2 cellular contexts compared by ENCODE assay signal in the genomic region with DNA sequence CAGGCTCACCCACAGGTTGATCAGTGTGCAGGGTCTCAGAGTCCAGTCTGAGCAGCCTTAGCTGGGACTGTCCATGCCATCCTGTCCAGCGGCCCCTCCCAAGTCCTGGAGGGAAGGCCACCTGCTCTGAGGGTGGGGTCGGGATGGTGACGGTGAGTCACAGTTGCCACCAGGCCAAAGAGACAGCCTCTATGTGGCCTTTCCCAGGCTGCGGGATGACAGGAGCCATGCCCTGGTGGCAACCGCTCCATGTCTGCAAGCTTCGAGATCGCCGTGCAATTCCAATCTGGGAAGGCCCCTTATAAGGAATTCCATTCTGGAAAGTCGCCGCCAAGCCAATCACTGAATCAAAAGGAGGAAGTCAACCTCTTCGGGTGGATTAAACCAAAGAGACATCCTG.
TF ChIP-seq lines count a peak whose summit lies in the region.

No MANE protein-coding gene starts in this region.

TF ChIP-seq in A549, 52 proteins besides CTCF, POLR2A, EP300 and RAD21:
- no peak for TF ChIP-seq KDM5A (IDR thresholded peaks at IDR 0.05)
- TF ChIP-seq JUN (IDR thresholded peaks at IDR 0.05): no peak
- TF ChIP-seq ZFP36 (IDR thresholded peaks at IDR 0.05; ENCODE audit: borderline replicate concordance, partially characterized antibody): no peak
- TF ChIP-seq HOXA7 (CRISPR knock-in tag; IDR thresholded peaks at IDR 0.05): no peak
- TF ChIP-seq MAFK (IDR thresholded peaks at IDR 0.05; ENCODE audit: partially characterized antibody): no peak
TF ChIP-seq in A549: peak in this region for 0.

TF ChIP-seq in H1, 55 proteins besides CTCF, POLR2A, EP300 and RAD21:
- TF ChIP-seq SIX5 (IDR thresholded peaks at IDR 0.05; ENCODE audit: low read depth, low read length) (no peak), TAF1 (IDR thresholded peaks at IDR 0.05; ENCODE audit: low read depth, low read length) (no peak), SP2 (IDR thresholded peaks at IDR 0.05; ENCODE audit: low read length) (no peak), CBX8 (IDR thresholded peaks at IDR 0.05; ENCODE audit: borderline replicate concordance, low read depth, low read length) (no peak), SUZ12 (IDR thresholded peaks at IDR 0.05; ENCODE audit: low read length) (no peak), SIN3A (conservative IDR thresholded peaks at IDR 0.05 in 1 of 2, IDR thresholded peaks at IDR 0.05 in 1 of 2; ENCODE audit: low read depth in 1 of 2, low read length in 2 of 2) (no peak), RNF2 (IDR thresholded peaks at IDR 0.05; ENCODE audit: borderline replicate concordance, low read depth, low read length, missing control alignments, poor library complexity, severe bottlenecking) (no peak), SP1 (IDR thresholded peaks at IDR 0.05; ENCODE audit: low read depth, low read length) (no peak), HDAC2 (IDR thresholded peaks at IDR 0.05; ENCODE audit: borderline replicate concordance in 1 of 2, low read depth in 2 of 2, low read length in 2 of 2) (no peak), GTF2F1 (IDR thresholded peaks at IDR 0.05; ENCODE audit: borderline replicate concordance, low read depth, low read length) (no peak), CTBP2 (IDR thresholded peaks at IDR 0.05; ENCODE audit: borderline replicate concordance, insufficient read depth, insufficient read length, low read length) (no peak), SRF (IDR thresholded peaks at IDR 0.05; ENCODE audit: low read depth, low read length) (no peak)
- TF ChIP-seq, protein P1, sequence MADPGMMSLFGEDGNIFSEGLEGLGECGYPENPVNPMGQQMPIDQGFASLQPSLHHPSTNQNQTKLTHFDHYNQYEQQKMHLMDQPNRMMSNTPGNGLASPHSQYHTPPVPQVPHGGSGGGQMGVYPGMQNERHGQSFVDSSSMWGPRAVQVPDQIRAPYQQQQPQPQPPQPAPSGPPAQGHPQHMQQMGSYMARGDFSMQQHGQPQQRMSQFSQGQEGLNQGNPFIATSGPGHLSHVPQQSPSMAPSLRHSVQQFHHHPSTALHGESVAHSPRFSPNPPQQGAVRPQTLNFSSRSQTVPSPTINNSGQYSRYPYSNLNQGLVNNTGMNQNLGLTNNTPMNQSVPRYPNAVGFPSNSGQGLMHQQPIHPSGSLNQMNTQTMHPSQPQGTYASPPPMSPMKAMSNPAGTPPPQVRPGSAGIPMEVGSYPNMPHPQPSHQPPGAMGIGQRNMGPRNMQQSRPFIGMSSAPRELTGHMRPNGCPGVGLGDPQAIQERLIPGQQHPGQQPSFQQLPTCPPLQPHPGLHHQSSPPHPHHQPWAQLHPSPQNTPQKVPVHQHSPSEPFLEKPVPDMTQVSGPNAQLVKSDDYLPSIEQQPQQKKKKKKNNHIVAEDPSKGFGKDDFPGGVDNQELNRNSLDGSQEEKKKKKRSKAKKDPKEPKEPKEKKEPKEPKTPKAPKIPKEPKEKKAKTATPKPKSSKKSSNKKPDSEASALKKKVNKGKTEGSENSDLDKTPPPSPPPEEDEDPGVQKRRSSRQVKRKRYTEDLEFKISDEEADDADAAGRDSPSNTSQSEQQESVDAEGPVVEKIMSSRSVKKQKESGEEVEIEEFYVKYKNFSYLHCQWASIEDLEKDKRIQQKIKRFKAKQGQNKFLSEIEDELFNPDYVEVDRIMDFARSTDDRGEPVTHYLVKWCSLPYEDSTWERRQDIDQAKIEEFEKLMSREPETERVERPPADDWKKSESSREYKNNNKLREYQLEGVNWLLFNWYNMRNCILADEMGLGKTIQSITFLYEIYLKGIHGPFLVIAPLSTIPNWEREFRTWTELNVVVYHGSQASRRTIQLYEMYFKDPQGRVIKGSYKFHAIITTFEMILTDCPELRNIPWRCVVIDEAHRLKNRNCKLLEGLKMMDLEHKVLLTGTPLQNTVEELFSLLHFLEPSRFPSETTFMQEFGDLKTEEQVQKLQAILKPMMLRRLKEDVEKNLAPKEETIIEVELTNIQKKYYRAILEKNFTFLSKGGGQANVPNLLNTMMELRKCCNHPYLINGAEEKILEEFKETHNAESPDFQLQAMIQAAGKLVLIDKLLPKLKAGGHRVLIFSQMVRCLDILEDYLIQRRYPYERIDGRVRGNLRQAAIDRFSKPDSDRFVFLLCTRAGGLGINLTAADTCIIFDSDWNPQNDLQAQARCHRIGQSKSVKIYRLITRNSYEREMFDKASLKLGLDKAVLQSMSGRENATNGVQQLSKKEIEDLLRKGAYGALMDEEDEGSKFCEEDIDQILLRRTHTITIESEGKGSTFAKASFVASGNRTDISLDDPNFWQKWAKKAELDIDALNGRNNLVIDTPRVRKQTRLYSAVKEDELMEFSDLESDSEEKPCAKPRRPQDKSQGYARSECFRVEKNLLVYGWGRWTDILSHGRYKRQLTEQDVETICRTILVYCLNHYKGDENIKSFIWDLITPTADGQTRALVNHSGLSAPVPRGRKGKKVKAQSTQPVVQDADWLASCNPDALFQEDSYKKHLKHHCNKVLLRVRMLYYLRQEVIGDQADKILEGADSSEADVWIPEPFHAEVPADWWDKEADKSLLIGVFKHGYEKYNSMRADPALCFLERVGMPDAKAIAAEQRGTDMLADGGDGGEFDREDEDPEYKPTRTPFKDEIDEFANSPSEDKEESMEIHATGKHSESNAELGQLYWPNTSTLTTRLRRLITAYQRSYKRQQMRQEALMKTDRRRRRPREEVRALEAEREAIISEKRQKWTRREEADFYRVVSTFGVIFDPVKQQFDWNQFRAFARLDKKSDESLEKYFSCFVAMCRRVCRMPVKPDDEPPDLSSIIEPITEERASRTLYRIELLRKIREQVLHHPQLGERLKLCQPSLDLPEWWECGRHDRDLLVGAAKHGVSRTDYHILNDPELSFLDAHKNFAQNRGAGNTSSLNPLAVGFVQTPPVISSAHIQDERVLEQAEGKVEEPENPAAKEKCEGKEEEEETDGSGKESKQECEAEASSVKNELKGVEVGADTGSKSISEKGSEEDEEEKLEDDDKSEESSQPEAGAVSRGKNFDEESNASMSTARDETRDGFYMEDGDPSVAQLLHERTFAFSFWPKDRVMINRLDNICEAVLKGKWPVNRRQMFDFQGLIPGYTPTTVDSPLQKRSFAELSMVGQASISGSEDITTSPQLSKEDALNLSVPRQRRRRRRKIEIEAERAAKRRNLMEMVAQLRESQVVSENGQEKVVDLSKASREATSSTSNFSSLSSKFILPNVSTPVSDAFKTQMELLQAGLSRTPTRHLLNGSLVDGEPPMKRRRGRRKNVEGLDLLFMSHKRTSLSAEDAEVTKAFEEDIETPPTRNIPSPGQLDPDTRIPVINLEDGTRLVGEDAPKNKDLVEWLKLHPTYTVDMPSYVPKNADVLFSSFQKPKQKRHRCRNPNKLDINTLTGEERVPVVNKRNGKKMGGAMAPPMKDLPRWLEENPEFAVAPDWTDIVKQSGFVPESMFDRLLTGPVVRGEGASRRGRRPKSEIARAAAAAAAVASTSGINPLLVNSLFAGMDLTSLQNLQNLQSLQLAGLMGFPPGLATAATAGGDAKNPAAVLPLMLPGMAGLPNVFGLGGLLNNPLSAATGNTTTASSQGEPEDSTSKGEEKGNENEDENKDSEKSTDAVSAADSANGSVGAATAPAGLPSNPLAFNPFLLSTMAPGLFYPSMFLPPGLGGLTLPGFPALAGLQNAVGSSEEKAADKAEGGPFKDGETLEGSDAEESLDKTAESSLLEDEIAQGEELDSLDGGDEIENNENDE (IDR thresholded peaks at IDR 0.05; ENCODE audit: insufficient replicate concordance, low read length): no peak
